In genomic region chr9:108101410-108101809, GRCh38 we compare ENCODE assay signal across 7 cellular contexts.
"Had no signal": no experiment of that assay in that cellular context is flagged by ENCODE, and none has a peak within 500 bp of the region (broad histone marks: within the 10 kb centered on the region; RNA-seq: fewer than 3 reads in every experiment).

No MANE protein-coding gene starts in this region.

- FAIRE-seq: HepG2 had no signal

- H3K36me3 ChIP-seq: HAP-1 had no signal

- DNase-seq: GM23248, GOT3, H7, KG1 had no signal

- H3K27ac ChIP-seq: GM23248, HL-60 had no signal

- H3K9me3 ChIP-seq: HAP-1 had no signal

- H2AFZ ChIP-seq: GM23248 had no signal

- H3K9ac ChIP-seq: GM23248 had no signal

- H3K4me3 ChIP-seq: GM23248, HAP-1 had no signal

- ATAC-seq: HepG2 had no signal
